In the genomic region with DNA sequence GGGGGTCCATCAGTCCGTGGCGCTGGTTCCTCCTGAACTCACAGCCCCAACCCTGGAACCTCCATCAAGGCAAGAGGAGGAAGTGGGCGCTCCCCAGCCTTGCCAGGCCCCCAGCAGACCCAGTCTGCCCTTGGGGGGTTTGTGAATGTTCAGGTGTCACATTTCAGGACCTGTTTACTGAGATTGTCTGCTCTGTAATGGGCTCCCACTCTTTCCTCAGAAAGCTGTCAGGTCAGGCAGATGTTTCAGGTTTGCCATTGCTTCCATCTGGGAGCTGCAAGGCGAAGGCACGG, we compare ENCODE assay signal across 16 cellular contexts. TPM values are rescaled to one million over a fixed set of nuclear protein-coding genes. Genes with fewer than 3 reads are reported as not detected.
DNase-seq lines count a peak whose midpoint lies in the region; ATAC-seq, FAIRE-seq and TF ChIP-seq lines count a peak whose summit lies in the region.
"Had no signal": no experiment of that assay in that cellular context is flagged by ENCODE, and none has a peak within 500 bp of the region (broad histone marks: within the 10 kb centered on the region; RNA-seq: fewer than 3 reads in every experiment).

No MANE protein-coding gene starts in this region.

- no peaks in the 10 kb centered on the region for H3K9me3 ChIP-seq in kidney (ENCODE audit: control insufficient read depth in 1 of 2, low read length in 2 of 2)
- H3K9me3 ChIP-seq: thoracic aorta had no signal

- H3K4me1 Mint-ChIP-seq in stimulated activated naive CD8-positive, alpha-beta T cell treated with anti-CD3 and anti-CD28 coated beads, Interleukin-15, Interleukin-2, amounts not matched to agents 100 ng/mL and 50 ng/mL, for 24 hours (ENCODE audit: low read depth) = peaks cover 73% of the 10 kb centered on the region
- peaks cover 94% of the 10 kb centered on the region for H3K4me1 Mint-ChIP-seq in stimulated activated naive CD8-positive, alpha-beta T cell treated with anti-CD3 and anti-CD28 coated beads, Interleukin-15, amount 100 ng/mL, for 72 hours
- H3K4me1 Mint-ChIP-seq in activated B cell treated with CpG ODN at 0.5 μM for 24 hours (peaks cover 70% of the 10 kb centered on the region), type B pancreatic cell (ENCODE audit: unreplicated experiment) (peaks cover 65% of the 10 kb centered on the region)

- no peaks in the 10 kb centered on the region for H3K27me3 Mint-ChIP-seq in stimulated activated naive CD8-positive, alpha-beta T cell treated with anti-CD3 and anti-CD28 coated beads, Interleukin-15, Interleukin-2, amounts not matched to agents 100 ng/mL and 50 ng/mL, for 24 hours
- no peaks in the 10 kb centered on the region for H3K27me3 Mint-ChIP-seq in stimulated activated naive CD8-positive, alpha-beta T cell treated with anti-CD3 and anti-CD28 coated beads, Interleukin-15, amount 100 ng/mL, for 72 hours
- H3K27me3 Mint-ChIP-seq in activated B cell treated with CpG ODN at 0.5 μM for 24 hours = no peaks in the 10 kb centered on the region
- H3K27me3 Mint-ChIP-seq in type B pancreatic cell = no peaks in the 10 kb centered on the region
- H3K27me3 Mint-ChIP-seq: activated naive CD4-positive, alpha-beta T cell treated with anti-CD3 and anti-CD28 coated beads, Interleukin-2, amount 10 ng/mL, durations not matched to agents 7 days and 5 days had no signal

- DNase-seq in stimulated activated naive CD8-positive, alpha-beta T cell treated with anti-CD3 and anti-CD28 coated beads, Interleukin-15, amount 100 ng/mL, for 72 hours = no peak
- DNase-seq in activated B cell treated with CpG ODN at 0.5 μM for 24 hours (no peak), kidney (peak; percentile 54), type B pancreatic cell (ENCODE audit: extremely low spot score, unreplicated experiment) (no peak), HTR-8/SVneo (ENCODE audit: insufficient read length, low spot score) (no peak)
- DNase-seq in stimulated activated CD4-positive, alpha-beta T cell treated with anti-CD3 and anti-CD28 coated beads, Interleukin-4, amount 100 ng/mL, for 24 hours = no peak
- DNase-seq: activated naive CD4-positive, alpha-beta T cell treated with anti-CD3 and anti-CD28 coated beads, Interleukin-2, amount 10 ng/mL, durations not matched to agents 7 days and 5 days; caudate nucleus; NCI-H1930; NCI-H82; Right ventricle myocardium superior had no signal

- TF ChIP-seq CTCF in activated B cell treated with CpG ODN at 0.5 μM for 24 hours (IDR thresholded peaks at IDR 0.05) = no peak
- TF ChIP-seq CTCF in kidney (IDR thresholded peaks at IDR 0.05; ENCODE audit: borderline replicate concordance, extremely low read depth, insufficient read depth) = no peak
- TF ChIP-seq CTCF in type B pancreatic cell (conservative IDR thresholded peaks at IDR 0.05) = no peak

- H3K4me3 Mint-ChIP-seq in stimulated activated naive CD8-positive, alpha-beta T cell treated with anti-CD3 and anti-CD28 coated beads, Interleukin-15, Interleukin-2, amounts not matched to agents 100 ng/mL and 50 ng/mL, for 24 hours = no peak overlapping the region
- H3K4me3 Mint-ChIP-seq in stimulated activated naive CD8-positive, alpha-beta T cell treated with anti-CD3 and anti-CD28 coated beads, Interleukin-15, amount 100 ng/mL, for 72 hours = no peak overlapping the region
- H3K4me3 Mint-ChIP-seq in activated B cell treated with CpG ODN at 0.5 μM for 24 hours (no peak overlapping the region), type B pancreatic cell (peak overlapping the region; percentile 34)
- H3K4me3 Mint-ChIP-seq: activated naive CD4-positive, alpha-beta T cell treated with anti-CD3 and anti-CD28 coated beads, Interleukin-2, amount 10 ng/mL, durations not matched to agents 7 days and 5 days had no signal

- no peak for FAIRE-seq in kidney (lab: Jason Lieb, UNC)
- FAIRE-seq in HTR-8/SVneo (lab: Jason Lieb, UNC) = no peak
- FAIRE-seq: endometrium had no signal

- no peaks in the 10 kb centered on the region for H3K9me3 Mint-ChIP-seq in stimulated activated naive CD8-positive, alpha-beta T cell treated with anti-CD3 and anti-CD28 coated beads, Interleukin-15, Interleukin-2, amounts not matched to agents 100 ng/mL and 50 ng/mL, for 24 hours
- no peaks in the 10 kb centered on the region for H3K9me3 Mint-ChIP-seq in stimulated activated naive CD8-positive, alpha-beta T cell treated with anti-CD3 and anti-CD28 coated beads, Interleukin-15, amount 100 ng/mL, for 72 hours
- H3K9me3 Mint-ChIP-seq in activated B cell treated with CpG ODN at 0.5 μM for 24 hours (no peaks in the 10 kb centered on the region), type B pancreatic cell (no peaks in the 10 kb centered on the region)
- H3K9me3 Mint-ChIP-seq: activated naive CD4-positive, alpha-beta T cell treated with anti-CD3 and anti-CD28 coated beads, Interleukin-2, amount 10 ng/mL, durations not matched to agents 7 days and 5 days had no signal

- intact Hi-C loops in activated B cell treated with CpG ODN at 0.5 μM for 24 hours (cut with micrococcal nuclease) = loop anchor here (1.0 to 2.0 kb wide), 2 partner anchors 25 to 81 kb away; a partner anchor contains a TSS
- intact Hi-C loops in kidney (cut with DNase I) = no loop called here

- POLR2A ChIA-PET in activated B cell treated with CpG ODN at 0.5 μM for 24 hours (lab: Charles Lee) = interaction anchor here (1.5 to 1.7 kb wide), 2 partner anchors 81 to 121 kb away, joined by 7 to 11 read pairs; a partner anchor contains a TSS

- no peak for TF ChIP-seq POLR2A in GM18505 (IDR thresholded peaks at IDR 0.05; ENCODE audit: borderline replicate concordance, extremely low read depth, insufficient read depth, insufficient read length)

- no peak overlapping the region for H3K4me3 ChIP-seq in kidney (ENCODE audit: low read length in 2 of 2)
- H3K4me3 ChIP-seq: thoracic aorta had no signal

- CTCF ChIA-PET in activated B cell treated with CpG ODN at 0.5 μM for 24 hours (lab: Charles Lee) = interaction anchor here (1.8 kb wide), 1 partner anchor 119 kb away, joined by 5 read pairs; no protein-coding TSS in a partner anchor

- H3K4me1 ChIP-seq in kidney (ENCODE audit: control insufficient read depth in 1 of 2, insufficient read depth in 1 of 2, low read depth in 1 of 2, low read length in 2 of 2) = peaks cover 45 to 52% of the 10 kb centered on the region in 2 donors

- ATAC-seq in stimulated activated naive CD8-positive, alpha-beta T cell treated with anti-CD3 and anti-CD28 coated beads, Interleukin-15, amount 100 ng/mL, for 72 hours = no peak
- ATAC-seq in activated B cell treated with CpG ODN at 0.5 μM for 24 hours (ENCODE audit: low read depth) (no peak), GM18505 (IDR thresholded peaks at IDR 0.05; ENCODE audit: unreplicated experiment) (no peak)

- peak overlapping the region; percentile 40 for H3K27ac Mint-ChIP-seq in stimulated activated naive CD8-positive, alpha-beta T cell treated with anti-CD3 and anti-CD28 coated beads, Interleukin-15, Interleukin-2, amounts not matched to agents 100 ng/mL and 50 ng/mL, for 24 hours
- peak overlapping the region in 1 of 2 donors; percentile 67 for H3K27ac Mint-ChIP-seq in stimulated activated naive CD8-positive, alpha-beta T cell treated with anti-CD3 and anti-CD28 coated beads, Interleukin-15, amount 100 ng/mL, for 72 hours
- H3K27ac Mint-ChIP-seq in activated B cell treated with CpG ODN at 0.5 μM for 24 hours (peak overlapping the region; percentile 90), type B pancreatic cell (peak overlapping the region; percentile 94)

- H3K36me3 Mint-ChIP-seq in stimulated activated naive CD8-positive, alpha-beta T cell treated with anti-CD3 and anti-CD28 coated beads, Interleukin-15, Interleukin-2, amounts not matched to agents 100 ng/mL and 50 ng/mL, for 24 hours (ENCODE audit: low read depth) = peaks cover 19% of the 10 kb centered on the region
- H3K36me3 Mint-ChIP-seq in activated B cell treated with CpG ODN at 0.5 μM for 24 hours (ENCODE audit: low read depth) (peaks cover 20% of the 10 kb centered on the region), type B pancreatic cell (peaks cover 4% of the 10 kb centered on the region)

- H3K9ac ChIP-seq in kidney (ENCODE audit: low read length in 2 of 2) = no peak overlapping the region

- H3K27ac ChIP-seq in kidney (ENCODE audit: low read depth in 2 of 2, low read length in 2 of 2) = no peak overlapping the region
- H3K27ac ChIP-seq: thoracic aorta had no signal

- H3K36me3 ChIP-seq in kidney (ENCODE audit: control insufficient read depth in 1 of 2, insufficient read depth in 2 of 2, low read length in 2 of 2) = peaks cover 0 to under 1% of the 10 kb centered on the region in 2 donors
- H3K36me3 ChIP-seq: thoracic aorta had no signal

RNA-seq across cellular contexts. Expression of a gene that starts 29.4 kb away (rescaled TPM):
- total RNA-seq in activated B cell treated with CpG ODN at 0.5 μM for 24 hours = 4.0 and 4.3 TPM in 2 replicates
- 3.7 TPM for total RNA-seq in kidney
- polyA plus RNA-seq in kidney (ENCODE audit: insufficient read depth, low read depth, low replicate concordance) = 1.4 TPM
- total RNA-seq in type B pancreatic cell (ENCODE audit: low replicate concordance) = 1.5 and 2.3 TPM in 2 replicates

RNA-seq across cellular contexts. Expression of a gene that starts 30.1 kb away (rescaled TPM):
- total RNA-seq in activated B cell treated with CpG ODN at 0.5 μM for 24 hours (294 and 317 TPM in 2 replicates), kidney (328 TPM), type B pancreatic cell (ENCODE audit: low replicate concordance) (396 and 419 TPM in 2 replicates)
- polyA plus RNA-seq in kidney (ENCODE audit: insufficient read depth, low read depth, low replicate concordance) = 627 TPM

RNA-seq across cellular contexts. Expression of a gene that starts 42.8 kb away (rescaled TPM):
- total RNA-seq in activated B cell treated with CpG ODN at 0.5 μM for 24 hours = 7.8 and 9.1 TPM in 2 replicates
- 3.7 TPM for total RNA-seq in kidney
- polyA plus RNA-seq in kidney (ENCODE audit: insufficient read depth, low read depth, low replicate concordance) = 3.1 TPM
- 12.2 and 23.2 TPM in 2 replicates for total RNA-seq in type B pancreatic cell (ENCODE audit: low replicate concordance)

RNA-seq across cellular contexts. Expression of a gene that starts 52.1 kb away (rescaled TPM):
- total RNA-seq in activated B cell treated with CpG ODN at 0.5 μM for 24 hours = 0.27 and 0.29 TPM in 2 replicates
- 0.41 TPM for total RNA-seq in kidney
- polyA plus RNA-seq in kidney (ENCODE audit: insufficient read depth, low read depth, low replicate concordance) = not detected
- 0.74 and 3.2 TPM in 2 replicates for total RNA-seq in type B pancreatic cell (ENCODE audit: low replicate concordance)
- total RNA-seq: pulmonary artery endothelial cell had no signal
